8 cellular contexts compared by ENCODE assay signal in genomic region chr3:195969838-195970776, GRCh38.
DNase-seq lines count a peak whose midpoint lies in the region; ATAC-seq and TF ChIP-seq lines count a peak whose summit lies in the region.
"Not testable (repeated sequence)": the region's sequence is repeated elsewhere in the genome, so short reads cannot be mapped to it uniquely, and the experiment has no call there.

No MANE protein-coding gene starts in this region.

- not testable (repeated sequence) for H3K4me1 Mint-ChIP-seq in Caco-2 (ENCODE audit: low read depth, unreplicated experiment); activated CD4-positive, alpha-beta T cell treated with anti-CD3 and anti-CD28 coated beads, Interleukin-2, amount 10 ng/mL, durations not matched to agents 24 days and 14 days; endothelial cell (ENCODE audit: unreplicated experiment); stimulated activated naive CD8-positive, alpha-beta T cell treated with anti-CD3 and anti-CD28 coated beads, Interleukin-15, amount 100 ng/mL, for 72 hours

- H3K27me3 Mint-ChIP-seq in Caco-2 (ENCODE audit: insufficient read depth, unreplicated experiment); activated CD4-positive, alpha-beta T cell treated with anti-CD3 and anti-CD28 coated beads, Interleukin-2, amount 10 ng/mL, durations not matched to agents 24 days and 14 days; endothelial cell (ENCODE audit: unreplicated experiment); stimulated activated naive CD8-positive, alpha-beta T cell treated with anti-CD3 and anti-CD28 coated beads, Interleukin-15, amount 100 ng/mL, for 72 hours: not testable (repeated sequence)

- H3K36me3 ChIP-seq in Caco-2 (ENCODE audit: control insufficient read depth, insufficient read depth, low read length): not testable (repeated sequence)
- H3K36me3 ChIP-seq in PC-9 (ENCODE audit: low read depth) (peaks cover 28% of the 10 kb centered on the region), psoas muscle (ENCODE audit: insufficient read depth in 1 of 2, low read depth in 1 of 2) (peaks cover 0 to 76% of the 10 kb centered on the region in 2 donors)

- peak overlapping the region; percentile 23 for H3K27ac Mint-ChIP-seq in Caco-2 (ENCODE audit: unreplicated experiment)
- not testable (repeated sequence) for H3K27ac Mint-ChIP-seq in activated CD4-positive, alpha-beta T cell treated with anti-CD3 and anti-CD28 coated beads, Interleukin-2, amount 10 ng/mL, durations not matched to agents 24 days and 14 days; endothelial cell (ENCODE audit: unreplicated experiment)
- peak overlapping the region; percentile 9 to 38 for H3K27ac Mint-ChIP-seq in stimulated activated naive CD8-positive, alpha-beta T cell treated with anti-CD3 and anti-CD28 coated beads, Interleukin-15, amount 100 ng/mL, for 72 hours

- H3K27me3 ChIP-seq in Caco-2 (replicated peaks; ENCODE audit: control insufficient read depth, insufficient read depth, low read length); PC-9 (ENCODE audit: insufficient read depth, low read depth); psoas muscle (ENCODE audit: insufficient read depth in 3 of 3, low read length in 2 of 3): not testable (repeated sequence)

- POLR2A ChIA-PET in Caco-2 (lab: Charles Lee); PC-9 (lab: Charles Lee; ENCODE audit: unreplicated experiment): not testable (repeated sequence)

- CTCF ChIA-PET in Caco-2 (lab: Charles Lee); PC-9 (lab: Charles Lee): not testable (repeated sequence)

- H3K9me3 Mint-ChIP-seq in Caco-2 (ENCODE audit: unreplicated experiment); activated CD4-positive, alpha-beta T cell treated with anti-CD3 and anti-CD28 coated beads, Interleukin-2, amount 10 ng/mL, durations not matched to agents 24 days and 14 days; endothelial cell (ENCODE audit: unreplicated experiment); stimulated activated naive CD8-positive, alpha-beta T cell treated with anti-CD3 and anti-CD28 coated beads, Interleukin-15, amount 100 ng/mL, for 72 hours: not testable (repeated sequence)

- not testable (repeated sequence) for H3K4me3 ChIP-seq in Caco-2 (ENCODE audit: low read depth, low read length); PC-9; psoas muscle

- not testable (repeated sequence) for H2AFZ ChIP-seq in PC-9

- not testable (repeated sequence) for DNase-seq in Caco-2; endothelial cell (ENCODE audit: low spot score); left ventricle myocardium superior; psoas muscle; stimulated activated naive CD8-positive, alpha-beta T cell treated with anti-CD3 and anti-CD28 coated beads, Interleukin-15, amount 100 ng/mL, for 72 hours
- DNase-seq in PC-9: peak in 1 of 2 experiments; percentile 33
- DNase-seq in activated CD4-positive, alpha-beta T cell treated with anti-CD3 and anti-CD28 coated beads, Interleukin-2, amount 10 ng/mL, durations not matched to agents 24 days and 14 days: peak; percentile 59
- DNase-seq in mesenteric fat pad (ENCODE audit: low spot score): peak; percentile 90

- H3K36me3 Mint-ChIP-seq in Caco-2 (ENCODE audit: insufficient read depth, unreplicated experiment) (peaks cover 78% of the 10 kb centered on the region), endothelial cell (ENCODE audit: low read depth, unreplicated experiment) (peaks cover 41% of the 10 kb centered on the region)
- peaks cover 36% of the 10 kb centered on the region for H3K36me3 Mint-ChIP-seq in activated CD4-positive, alpha-beta T cell treated with anti-CD3 and anti-CD28 coated beads, Interleukin-2, amount 10 ng/mL, durations not matched to agents 24 days and 14 days (ENCODE audit: low read depth)

- not testable (repeated sequence) for H3K9me2 ChIP-seq in PC-9 (ENCODE audit: insufficient read depth)

- ATAC-seq in left ventricle myocardium superior (peak; percentile 7), psoas muscle (peak in 3 of 4 donors; percentile 15 to 34 (median 23))
- not testable (repeated sequence) for ATAC-seq in stimulated activated naive CD8-positive, alpha-beta T cell treated with anti-CD3 and anti-CD28 coated beads, Interleukin-15, amount 100 ng/mL, for 72 hours

- not testable (repeated sequence) for H3K27ac ChIP-seq in PC-9, psoas muscle

- not testable (repeated sequence) for H3K4me1 ChIP-seq in Caco-2; PC-9 (replicated peaks; ENCODE audit: insufficient read depth); psoas muscle

- H3F3A ChIP-seq in PC-9 (ENCODE audit: insufficient read depth, low read depth): not testable (repeated sequence)

- not testable (repeated sequence) for H3K9me3 ChIP-seq in Caco-2; PC-9 (ENCODE audit: insufficient read depth, low read depth); psoas muscle

- intact Hi-C loops in Caco-2 (cut with micrococcal nuclease; ENCODE audit: unreplicated experiment); PC-9 (cut with micrococcal nuclease; ENCODE audit: unreplicated experiment); activated CD4-positive, alpha-beta T cell treated with anti-CD3 and anti-CD28 coated beads, Interleukin-2, amount 10 ng/mL, durations not matched to agents 24 days and 14 days (cut with micrococcal nuclease); left ventricle myocardium superior (cut with micrococcal nuclease); psoas muscle (cut with DNase I): not testable (repeated sequence)

- not testable (repeated sequence) for H3K79me2 ChIP-seq in PC-9 (ENCODE audit: low read depth)

- TSS peak; percentile 3 for BruUV-seq in Caco-2 (replicated peaks; lab: Mats Ljungman, UMichigan)
- TSS peak; percentile 4 for BruUV-seq in PC-9 (replicated peaks; lab: Mats Ljungman, UMichigan)

- 73 to 84% (median 80%) methylated on average over 20 to 21 of the region's 22 CpGs for WGBS in psoas muscle, 3 donors

- H4K20me1 ChIP-seq in PC-9 (ENCODE audit: insufficient read depth): not testable (repeated sequence)

- not testable (repeated sequence) for H3K4me2 ChIP-seq in PC-9

- not testable (repeated sequence) for TF ChIP-seq CTCF in Caco-2 (IDR thresholded peaks at IDR 0.05; ENCODE audit: insufficient read depth in 1 of 2, low read depth in 1 of 2, low read length in 1 of 2, severe bottlenecking in 1 of 2, unreplicated experiment in 1 of 2); PC-9 (conservative IDR thresholded peaks at IDR 0.05); endothelial cell (IDR thresholded peaks at IDR 0.05; ENCODE audit: unreplicated experiment); psoas muscle (IDR thresholded peaks at IDR 0.05)

- not testable (repeated sequence) for H3K4me3 Mint-ChIP-seq in Caco-2 (ENCODE audit: unreplicated experiment); activated CD4-positive, alpha-beta T cell treated with anti-CD3 and anti-CD28 coated beads, Interleukin-2, amount 10 ng/mL, durations not matched to agents 24 days and 14 days; stimulated activated naive CD8-positive, alpha-beta T cell treated with anti-CD3 and anti-CD28 coated beads, Interleukin-15, amount 100 ng/mL, for 72 hours
- peak overlapping the region; percentile 81 for H3K4me3 Mint-ChIP-seq in endothelial cell (ENCODE audit: unreplicated experiment)
